In the genomic region with DNA sequence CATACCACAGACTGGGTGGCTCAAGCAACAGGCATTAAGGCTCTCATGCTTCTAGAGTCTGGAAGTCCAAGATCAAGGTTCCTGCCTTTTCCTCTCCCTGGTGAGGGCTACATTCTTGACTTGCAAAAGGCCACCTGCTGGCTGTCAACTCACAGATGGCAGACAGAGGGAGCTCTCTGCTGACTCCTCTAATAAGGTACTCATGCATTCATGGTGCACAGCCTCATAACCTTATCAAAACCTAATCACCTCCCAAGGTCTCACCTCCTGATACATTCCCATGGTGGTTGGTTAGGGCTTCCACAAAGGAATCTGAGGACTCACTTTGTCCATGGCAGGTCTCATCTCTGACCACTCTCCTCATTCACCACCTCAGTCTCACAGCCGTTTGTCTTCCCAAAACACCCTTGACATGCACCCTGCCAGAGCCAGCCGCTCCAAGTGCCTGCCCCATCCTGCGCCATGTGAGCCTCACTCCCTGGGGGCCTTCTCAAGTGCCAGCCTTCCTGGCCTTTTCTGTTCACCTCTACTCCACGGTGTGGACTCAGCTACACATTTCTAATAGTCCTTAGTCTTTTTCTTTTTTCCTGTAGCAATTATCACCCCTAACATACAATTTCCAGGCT, we compare ENCODE assay signal across 8 cellular contexts.
DNase-seq lines count a peak whose midpoint lies in the region; ATAC-seq, FAIRE-seq and TF ChIP-seq lines count a peak whose summit lies in the region.

No MANE protein-coding gene starts in this region.

- TF ChIP-seq EP300 in transverse colon (IDR thresholded peaks at IDR 0.05; ENCODE audit: low read depth) = no peak

- ATAC-seq in HG02763 (IDR thresholded peaks at IDR 0.05; ENCODE audit: unreplicated experiment) (no peak), HG03460 (IDR thresholded peaks at IDR 0.05; ENCODE audit: unreplicated experiment) (no peak)

- 89% methylated on average over 3 to 4 of the region's 4 CpGs for WGBS in transverse colon (ENCODE audit: low coverage in 1 of 2), 2 donors

- H3K36me3 ChIP-seq in bronchial epithelial cell (ENCODE audit: control insufficient read depth, insufficient read depth, low read length) = no peaks in the 10 kb centered on the region
- no peaks in the 10 kb centered on the region for H3K36me3 ChIP-seq in transverse colon

- H3K27me3 ChIP-seq in bronchial epithelial cell (ENCODE audit: control insufficient read depth, insufficient read depth, low read length) (no peaks in the 10 kb centered on the region), transverse colon (no peaks in the 10 kb centered on the region)

- peak; percentile 14 for DNase-seq in stimulated activated CD4-positive, alpha-beta T cell treated with anti-CD3 and anti-CD28 coated beads, Interleukin-15, amount 100 ng/mL, for 24 hours
- DNase-seq in stimulated activated CD4-positive, alpha-beta T cell treated with anti-CD3 and anti-CD28 coated beads, Interleukin-2, amount 100 ng/mL, for 48 hours = no peak
- DNase-seq in bronchial epithelial cell (ENCODE audit: low read depth) = peak; percentile 59
- DNase-seq in transverse colon = no peak
- no peak for DNase-seq in SKM-1 (lab: John Stamatoyannopoulos, UW; ENCODE audit: unreplicated experiment)

- H3K9me3 ChIP-seq in transverse colon = no peaks in the 10 kb centered on the region

- H3K4me1 ChIP-seq in transverse colon = no peaks in the 10 kb centered on the region

- TF ChIP-seq CTCF in LNCAP (IDR thresholded peaks at IDR 0.05) (peak; percentile 51; the same call in 1 of the 2 replicates), bronchial epithelial cell (IDR thresholded peaks at IDR 0.05; ENCODE audit: insufficient read depth, low read length, severe bottlenecking) (peak; percentile 84), transverse colon (IDR thresholded peaks at IDR 0.05) (no peak)

- no peak for TF ChIP-seq POLR2A in transverse colon (IDR thresholded peaks at IDR 0.05)

- in situ Hi-C loops in transverse colon (cut with MboI; ENCODE audit: low pct_ligation_motif_present in 1 of 4, low pct_unique_long_range_greater_than_20kb in 1 of 4, low sequenced_read_pairs in 3 of 4) = no loop called here

- intact Hi-C loops in transverse colon (cut with DNase I; ENCODE audit: low total_unique reads) = no loop called here

- H3K4me3 ChIP-seq in bronchial epithelial cell (ENCODE audit: low read depth, low read length) (no peak overlapping the region), transverse colon (no peak overlapping the region)

- FAIRE-seq in bronchial epithelial cell (lab: Jason Lieb, UNC) = no peak

- H3K27ac ChIP-seq in transverse colon = no peak overlapping the region

Comparison
In these comparisons a context has a peak if more than half of its experiments do, and no peak if none do; other contexts are left out.
1. DNase-seq: peak in stimulated activated CD4-positive, alpha-beta T cell treated with anti-CD3 and anti-CD28 coated beads, Interleukin-15, amount 100 ng/mL, for 24 hours (single experiment) and bronchial epithelial cell (single experiment); none in stimulated activated CD4-positive, alpha-beta T cell treated with anti-CD3 and anti-CD28 coated beads, Interleukin-2, amount 100 ng/mL, for 48 hours (0 of 2), transverse colon (single experiment) and SKM-1 (single experiment).
2. CTCF ChIP-seq: peak in LNCAP (single experiment) and bronchial epithelial cell (single experiment); none in transverse colon (0 of 5).